In the genomic region with DNA sequence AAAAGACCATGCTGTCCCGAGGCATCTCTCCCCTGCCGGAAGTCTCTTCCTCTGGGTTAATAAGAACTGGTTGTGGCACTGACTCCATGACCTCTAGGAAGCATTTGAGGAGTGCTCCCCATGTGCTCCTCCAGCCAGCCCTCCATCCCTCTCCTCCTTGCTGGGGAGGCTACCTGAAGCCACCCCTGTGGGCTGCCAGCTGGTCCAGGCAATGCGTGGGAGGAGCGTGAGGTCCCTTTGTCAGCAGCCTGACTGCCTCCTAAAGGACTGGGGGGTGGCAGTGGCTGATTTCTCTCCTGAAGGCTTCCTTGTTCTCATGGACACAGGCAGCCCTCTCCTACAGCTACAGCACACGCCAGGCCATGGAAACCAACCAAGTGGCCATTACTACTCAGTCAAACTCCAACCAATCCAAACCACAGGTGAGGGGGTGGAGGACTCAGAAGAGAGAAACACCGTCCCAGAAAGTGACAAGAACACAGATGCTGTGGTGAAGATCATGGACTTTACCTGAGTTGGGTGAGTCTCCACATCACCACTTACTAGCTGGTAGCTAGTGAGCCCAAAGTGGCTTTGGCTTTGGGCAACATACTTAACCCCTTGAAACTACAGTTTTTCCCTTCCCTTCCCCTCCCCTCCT, we compare ENCODE assay signal across 11 cellular contexts. TPM values are rescaled to one million over a fixed set of nuclear protein-coding genes. Genes with fewer than 3 reads are reported as not detected.
A peak's percentile ranks its signal among the peaks of the same experiment; 100 is the strongest.
DNase-seq lines count a peak whose midpoint lies in the region; ATAC-seq and TF ChIP-seq lines count a peak whose summit lies in the region.
"Had no signal": no experiment of that assay in that cellular context is flagged by ENCODE, and none has a peak within 500 bp of the region (broad histone marks: within the 10 kb centered on the region; RNA-seq: fewer than 3 reads in every experiment).

No MANE protein-coding gene starts in this region.

- in situ Hi-C loops in GM13976 (cut with MboI; ENCODE audit: low sequenced_read_pairs, unreplicated experiment) = loop anchor here (25.0 kb wide), 1 partner anchor 519 kb away; no protein-coding TSS in a partner anchor

- H3K14ac ChIP-seq in mesenchymal stem cell (ENCODE audit: low read length in 2 of 2) = no peak overlapping the region

- H2AFZ ChIP-seq in mesenchymal stem cell (ENCODE audit: low read depth, low read length) = no peak overlapping the region

- no peaks in the 10 kb centered on the region for H3K79me1 ChIP-seq in mesenchymal stem cell (replicated peaks; ENCODE audit: low read length, poor library complexity, severe bottlenecking)

- H2BK5ac ChIP-seq in mesenchymal stem cell (ENCODE audit: low read depth, low read length, poor library complexity, severe bottlenecking) = no peak overlapping the region

- H4K8ac ChIP-seq in mesenchymal stem cell (ENCODE audit: low read length) = no peak overlapping the region

- peaks cover 9% of the 10 kb centered on the region for H3K4me1 ChIP-seq in mesenchymal stem cell (ENCODE audit: control insufficient read depth, insufficient read depth, low read depth, low read length)

- no peak overlapping the region for H3K27ac ChIP-seq in mesenchymal stem cell (ENCODE audit: low read length, poor library complexity, severe bottlenecking)
- H3K27ac ChIP-seq: RWPE1 had no signal

- no peak overlapping the region for H3K23ac ChIP-seq in mesenchymal stem cell (ENCODE audit: low read length in 2 of 2)

- H4K91ac ChIP-seq in mesenchymal stem cell (ENCODE audit: low read length) = no peak overlapping the region

- no peak overlapping the region for H2BK120ac ChIP-seq in mesenchymal stem cell (ENCODE audit: low read depth, low read length)

- no peaks in the 10 kb centered on the region for H3K9me3 ChIP-seq in mesenchymal stem cell (ENCODE audit: control insufficient read depth, low read length)

- no peak overlapping the region for H3K4me2 ChIP-seq in mesenchymal stem cell (ENCODE audit: low read length, poor library complexity, severe bottlenecking)

- H3K36me3 Mint-ChIP-seq in Calu3 (ENCODE audit: insufficient read depth, unreplicated experiment) = peaks cover 29% of the 10 kb centered on the region

- H3K4me3 ChIP-seq in mesenchymal stem cell (ENCODE audit: insufficient read depth in 1 of 2, low read depth in 1 of 2, low read length in 2 of 2) = no peak overlapping the region

- H3K9ac ChIP-seq in mesenchymal stem cell (ENCODE audit: low read length) = no peak overlapping the region

- H2BK15ac ChIP-seq in mesenchymal stem cell (ENCODE audit: low read depth, poor library complexity, severe bottlenecking) = no peak overlapping the region

- no peaks in the 10 kb centered on the region for H3K36me3 ChIP-seq in mesenchymal stem cell (ENCODE audit: control insufficient read depth in 1 of 2, insufficient read depth in 2 of 2, low read depth in 1 of 2, low read length in 2 of 2)

- TF ChIP-seq CTCF in Calu3 (IDR thresholded peaks at IDR 0.05; ENCODE audit: unreplicated experiment) = no peak
- TF ChIP-seq CTCF in GM13976 (IDR thresholded peaks at IDR 0.05; ENCODE audit: borderline replicate concordance, control extremely low read depth, extremely low read depth, insufficient read depth, missing control alignments) = no peak

- peak overlapping the region; percentile 29 for H3K4me3 Mint-ChIP-seq in Calu3 (ENCODE audit: low read depth, unreplicated experiment)

- WGBS in mesenchymal stem cell = 91% methylated on average over 3 of the region's 6 CpGs

- peaks cover 54% of the 10 kb centered on the region for H3K4me1 Mint-ChIP-seq in Calu3 (ENCODE audit: low read depth, unreplicated experiment)

- H3K9me3 Mint-ChIP-seq in Calu3 (ENCODE audit: low read depth, unreplicated experiment) = no peaks in the 10 kb centered on the region

- no peak overlapping the region for H3K4ac ChIP-seq in mesenchymal stem cell (ENCODE audit: low read depth in 1 of 2, low read length in 2 of 2)

- intact Hi-C loops in Calu3 (cut with micrococcal nuclease; ENCODE audit: unreplicated experiment) = no loop called here

- no TSS peak for BruUV-seq in Calu3 (replicated peaks; lab: Mats Ljungman, UMichigan)

- H2AK5ac ChIP-seq in mesenchymal stem cell (ENCODE audit: low read length, severe bottlenecking) = no peak overlapping the region

- no peaks in the 10 kb centered on the region for H3K27me3 Mint-ChIP-seq in Calu3 (ENCODE audit: unreplicated experiment)

- peaks cover 7 to 8% of the 10 kb centered on the region in 2 experiments for H3K27me3 ChIP-seq in mesenchymal stem cell (ENCODE audit: control insufficient read depth in 1 of 2, insufficient read depth in 1 of 2, low read length in 2 of 2)

- H2BK12ac ChIP-seq in mesenchymal stem cell (ENCODE audit: low read length in 2 of 2) = no peak overlapping the region

- CTCF ChIA-PET in Calu3 (lab: Charles Lee) = interaction anchor here (0.8 to 1.1 kb wide), 2 partner anchors 9 to 197 kb away, joined by 3 to 4 read pairs; no protein-coding TSS in a partner anchor

- no peak overlapping the region for H3K18ac ChIP-seq in mesenchymal stem cell (ENCODE audit: low read depth in 1 of 2, low read length in 2 of 2)

- peak overlapping the region; percentile 93 for H3K27ac Mint-ChIP-seq in Calu3 (ENCODE audit: unreplicated experiment)

- no peak for ATAC-seq in GM18867 (IDR thresholded peaks at IDR 0.05; ENCODE audit: unreplicated experiment)

- DNase-seq in Calu3 (peak; percentile 40), GM13976 (ENCODE audit: low spot score) (peak; percentile 51), T1000 (lab: John Stamatoyannopoulos, UW) (peak; percentile 26), mesenchymal stem cell (peak; percentile 26), MV-4-11 (lab: John Stamatoyannopoulos, UW) (no peak), NCI-H2029 (lab: John Stamatoyannopoulos, UW) (no peak), medulla oblongata (ENCODE audit: extremely low spot score) (no peak)
- DNase-seq: activated CD4-positive, CD25-positive, alpha-beta regulatory T cell treated with anti-CD3 and anti-CD28 coated beads, Interleukin-2, amount 50 U/mL, for 72 hours; NCI-H1436 treated with DMSO at 0.1 percent for 48 hours had no signal

RNA-seq across cellular contexts. Expression of gene NENF, which starts 35.2 kb away (rescaled TPM):
- total RNA-seq in Calu3 (2022) = 45.1 and 45.3 TPM in 2 replicates
- 44.7 TPM for polyA plus RNA-seq in mesenchymal stem cell (2013, experiment 1 of 2)
- 49.2 TPM for polyA plus RNA-seq in mesenchymal stem cell (2013, experiment 2 of 2)

RNA-seq across cellular contexts. Expression of gene PACC1, which starts 53.3 kb away (rescaled TPM):
- 14.0 and 17.8 TPM in 2 replicates for total RNA-seq in Calu3 (2022)
- 5.6 TPM for polyA plus RNA-seq in mesenchymal stem cell (2013, experiment 1 of 2)
- 5.9 TPM for polyA plus RNA-seq in mesenchymal stem cell (2013, experiment 2 of 2)

Comparison
In these comparisons a context has a peak if more than half of its experiments do, and no peak if none do; other contexts are left out.
1. DNase-seq: peak in Calu3 (single experiment), GM13976 (single experiment), T1000 (single experiment) and mesenchymal stem cell (single experiment); none in MV-4-11 (single experiment), NCI-H2029 (single experiment) and medulla oblongata (single experiment).